10 cellular contexts compared by ENCODE assay signal in the genomic region with DNA sequence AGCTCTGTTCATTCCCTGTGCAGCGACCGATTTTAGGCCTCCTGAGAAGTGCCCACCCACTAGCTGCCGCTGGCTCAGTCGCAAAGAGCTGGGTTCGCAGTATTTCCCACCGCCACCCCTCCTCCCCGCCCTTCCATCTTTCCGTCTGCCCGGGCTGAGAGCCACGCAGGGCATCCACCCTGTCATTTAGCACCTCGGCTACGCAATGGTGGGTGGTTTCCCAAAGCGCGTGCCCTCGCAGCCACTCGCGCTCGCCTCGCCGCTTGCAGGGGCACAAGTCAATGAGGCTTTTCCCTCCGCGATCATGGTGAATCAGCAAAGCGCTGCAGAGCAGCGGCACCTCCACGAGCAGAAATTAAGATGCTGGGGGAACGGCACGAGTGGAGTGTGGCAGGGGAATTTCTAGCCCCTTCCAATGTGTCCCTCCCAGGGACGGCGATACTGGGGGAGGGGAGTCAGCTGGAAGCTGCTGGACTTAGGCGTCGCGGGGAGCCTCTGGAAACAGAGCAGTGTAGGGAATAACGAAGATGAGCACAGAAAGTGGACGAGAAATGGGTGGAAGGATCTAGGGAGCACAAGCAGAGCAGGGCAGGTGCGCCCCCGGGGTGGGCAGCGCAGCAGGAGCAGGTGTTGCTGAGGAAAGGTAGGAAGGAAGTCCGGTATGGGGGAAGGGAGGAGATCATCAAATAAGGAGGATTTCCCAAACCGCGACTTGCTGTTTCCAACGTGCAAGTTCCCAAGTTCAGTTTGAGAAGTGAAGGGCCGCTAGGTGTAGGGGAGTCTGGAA. TPM values are rescaled to one million over a fixed set of nuclear protein-coding genes. Genes with fewer than 3 reads are reported as not detected.
DNase-seq lines count a peak whose midpoint lies in the region; ATAC-seq lines count a peak whose summit lies in the region.
"Had no signal": no experiment of that assay in that cellular context is flagged by ENCODE, and none has a peak within 500 bp of the region (broad histone marks: within the 10 kb centered on the region; RNA-seq: fewer than 3 reads in every experiment).

No MANE protein-coding gene starts in this region.

- in situ Hi-C loops in G401 (cut with HindIII; ENCODE audit: low sequenced_read_pairs), result no loop called here

- no peaks in the 10 kb centered on the region for H3K36me3 ChIP-seq in skeletal muscle satellite cell (ENCODE audit: insufficient read depth, low read length)
- no peaks in the 10 kb centered on the region for H3K36me3 ChIP-seq in effector memory CD4-positive, alpha-beta T cell (ENCODE audit: control insufficient read depth, insufficient read depth, low read length)
- H3K36me3 ChIP-seq: SJSA1 had no signal

- peaks cover 62% of the 10 kb centered on the region for H3K27me3 ChIP-seq in skeletal muscle satellite cell (ENCODE audit: control insufficient read depth, insufficient read depth, low read length)
- no peaks in the 10 kb centered on the region for H3K27me3 ChIP-seq in effector memory CD4-positive, alpha-beta T cell (replicated peaks; ENCODE audit: control insufficient read depth, insufficient read depth, low read length, poor library complexity, severe bottlenecking)

- H3K4me2 ChIP-seq in skeletal muscle satellite cell (ENCODE audit: low read length), result peak overlapping the region; percentile 64

- H3K9me3 ChIP-seq in skeletal muscle satellite cell (replicated peaks; ENCODE audit: low read length), result no peaks in the 10 kb centered on the region
- H3K9me3 ChIP-seq in effector memory CD4-positive, alpha-beta T cell (ENCODE audit: control insufficient read depth, low read length), result no peaks in the 10 kb centered on the region
- H3K9me3 ChIP-seq: SJSA1 had no signal

- H3K27ac ChIP-seq in effector memory CD4-positive, alpha-beta T cell (ENCODE audit: insufficient read depth, low read length, poor library complexity, severe bottlenecking), result no peak overlapping the region
- H3K27ac ChIP-seq: SJSA1 had no signal

- H3K4me1 ChIP-seq in skeletal muscle satellite cell (ENCODE audit: control insufficient read depth, insufficient read depth, low read length), result peaks cover 9% of the 10 kb centered on the region
- no peaks in the 10 kb centered on the region for H3K4me1 ChIP-seq in effector memory CD4-positive, alpha-beta T cell (ENCODE audit: control insufficient read depth, insufficient read depth, low read length, poor library complexity, severe bottlenecking)
- H3K4me1 ChIP-seq: SJSA1 had no signal

- peak overlapping the region; percentile 45 for H3K4me3 ChIP-seq in iPS-11a (ENCODE audit: low read depth, low read length)
- peak overlapping the region; percentile 42 for H3K4me3 ChIP-seq in skeletal muscle satellite cell (ENCODE audit: low read length)
- H3K4me3 ChIP-seq in effector memory CD4-positive, alpha-beta T cell (ENCODE audit: insufficient read depth, low read depth, low read length, poor library complexity, severe bottlenecking), result no peak overlapping the region
- H3K4me3 ChIP-seq: SJSA1 had no signal

- no peak overlapping the region for H3K9ac ChIP-seq in skeletal muscle satellite cell (ENCODE audit: low read depth, low read length)

- ATAC-seq in GM18519 (IDR thresholded peaks at IDR 0.05; ENCODE audit: low FRiP score, unreplicated experiment) (no peak), GM21528 (IDR thresholded peaks at IDR 0.05; ENCODE audit: low FRiP score, unreplicated experiment) (no peak)

- peak; percentile 50 for DNase-seq in G401 (ENCODE audit: low spot score)
- peak; percentile 27 for DNase-seq in NCI-H69 (lab: John Stamatoyannopoulos, UW)
- no peak for DNase-seq in effector memory CD4-positive, alpha-beta T cell
- DNase-seq: foreskin melanocyte, MM.1S had no signal

RNA-seq across cellular contexts. Expression of gene PTCHD1, which starts 2.4 kb away (rescaled TPM):
- not detected in 2 replicates for total RNA-seq in G401 (2014; rRNA removed; shearing (Covaris generic))
- under 0.01 TPM in 1 of 2 replicates, not detected in the other for total RNA-seq in skeletal muscle satellite cell (2012; rRNA removed)
- total RNA-seq: SJSA1 had no signal

Comparison
In these comparisons a context has a peak if more than half of its experiments do, and no peak if none do; other contexts are left out.
1. DNase-seq: peak in G401 (single experiment) and NCI-H69 (single experiment); none in effector memory CD4-positive, alpha-beta T cell (0 of 3).